ENCODE assay signal across 8 cellular contexts in the genomic region with DNA sequence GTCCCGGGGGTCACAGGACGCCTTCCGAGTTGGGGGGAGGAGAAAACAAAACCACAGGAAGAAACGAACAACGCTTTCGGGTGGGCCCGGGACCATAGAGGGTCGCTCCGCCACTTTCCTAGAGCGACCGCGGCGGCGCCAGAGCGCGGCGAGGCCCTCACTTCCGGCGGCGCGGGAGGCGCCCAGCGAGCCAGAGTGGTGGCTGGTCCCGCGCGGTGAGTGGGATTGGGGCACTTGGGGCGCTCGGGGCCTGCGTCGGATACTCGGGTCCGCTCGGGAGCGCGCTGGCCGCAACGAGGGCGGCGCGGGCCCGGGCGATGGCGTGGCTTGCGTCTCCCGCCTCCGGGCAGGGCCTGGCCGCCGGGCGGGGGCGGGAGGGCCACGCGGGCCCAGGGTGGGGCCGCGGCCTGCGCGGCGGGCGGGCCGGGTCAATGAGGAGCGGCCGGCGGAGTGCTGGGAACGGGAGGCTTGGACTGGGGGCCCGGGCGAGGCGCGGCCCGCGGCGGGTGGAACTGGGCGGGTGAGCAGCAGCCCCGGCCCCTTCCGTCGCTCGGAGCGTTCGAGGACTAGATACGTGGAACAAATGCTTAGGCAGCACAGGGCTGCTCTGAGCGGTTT. TPM values are rescaled to one million over a fixed set of nuclear protein-coding genes. Genes with fewer than 3 reads are reported as not detected.
A peak's percentile ranks its signal among the peaks of the same experiment; 100 is the strongest.
DNase-seq lines count a peak whose midpoint lies in the region; ATAC-seq and TF ChIP-seq lines count a peak whose summit lies in the region.

A gene (plus strand): TSS at position 160 of the 618 bp plus-strand sequence. CDS start 2,446 bp downstream, outside the sequence.

- peak within 1 kb of the TSS; percentile 64 for H3K4me3 ChIP-seq in upper lobe of right lung

- DNase-seq in DMS53 treated with DMSO at 0.1 percent for 48 hours (lab: John Stamatoyannopoulos, UW; ENCODE audit: unreplicated experiment): peak; percentile 12
- DNase-seq in HT-29 (ENCODE audit: low spot score): peak; percentile 66
- peak in 1 of 2 donors; percentile 66 for DNase-seq in activated naive CD4-positive, alpha-beta T cell treated with anti-CD3 and anti-CD28 coated beads, Interleukin-2, amount 50 U/mL, for 72 hours (ENCODE audit: low spot score in 2 of 2)
- DNase-seq in Right ventricle myocardium superior: peak; percentile 83
- DNase-seq in posterior cingulate gyrus: peak in 9 of 10 donors; percentile 57 to 96 (median 71)
- peak; percentile 88 for DNase-seq in upper lobe of right lung

- peak; percentile 69 for ATAC-seq in GM21360 (IDR thresholded peaks at IDR 0.05; ENCODE audit: unreplicated experiment)
- peak; percentile 78 for ATAC-seq in SK-N-SH treated with all-trans-retinoic acid at 6 μM for 48 hours
- ATAC-seq in activated naive CD4-positive, alpha-beta T cell treated with anti-CD3 and anti-CD28 coated beads, Interleukin-2, amount 50 U/mL, for 72 hours: peak; percentile 80 to 83
- peak; percentile 72 for ATAC-seq in Right ventricle myocardium superior (ENCODE audit: poor library complexity)
- peak; percentile 91 for ATAC-seq in upper lobe of right lung

- H3K27me3 ChIP-seq in upper lobe of right lung: no peaks in the 10 kb centered on the region

- peaks cover 51% of the 10 kb centered on the region for H3K4me1 ChIP-seq in upper lobe of right lung

- TF ChIP-seq CTCF in upper lobe of right lung (IDR thresholded peaks at IDR 0.05): peak; percentile 22

- peaks cover 46 to 55% of the 10 kb centered on the region in 2 donors for H3K36me3 Mint-ChIP-seq in activated naive CD4-positive, alpha-beta T cell treated with anti-CD3 and anti-CD28 coated beads, Interleukin-2, amount 50 U/mL, for 72 hours

- intact Hi-C loops in Right ventricle myocardium superior (cut with DNase I): no loop called here
- intact Hi-C loops in posterior cingulate gyrus (cut with DNase I): loop anchor here (10.0 kb wide), 2 partner anchors 234 to 464 kb away; no protein-coding TSS in a partner anchor
- intact Hi-C loops in upper lobe of right lung (cut with DNase I): no loop called here

- H3K27ac ChIP-seq in upper lobe of right lung: peak within 1 kb of the TSS; percentile 95

- H3K9me3 ChIP-seq in upper lobe of right lung: no peaks in the 10 kb centered on the region

- H3K9me3 Mint-ChIP-seq in activated naive CD4-positive, alpha-beta T cell treated with anti-CD3 and anti-CD28 coated beads, Interleukin-2, amount 50 U/mL, for 72 hours: peaks cover 15 to 32% of the 10 kb centered on the region in 2 donors

- peaks cover 21% of the 10 kb centered on the region for H3K36me3 ChIP-seq in upper lobe of right lung

- peak within 1 kb of the TSS; percentile 64 to 74 for H3K27ac Mint-ChIP-seq in activated naive CD4-positive, alpha-beta T cell treated with anti-CD3 and anti-CD28 coated beads, Interleukin-2, amount 50 U/mL, for 72 hours

TF ChIP-seq in SK-N-SH treated with all-trans-retinoic acid at 6 μM for 48 hours, 23 proteins besides CTCF, POLR2A, EP300 and RAD21:
- TF ChIP-seq SNAI2 (CRISPR knock-in tag; IDR thresholded peaks at IDR 0.05): 0 out of 2 replicates have a peak, but pooled peaks have one; percentile 25
- TF ChIP-seq ZNF70 (CRISPR knock-in tag; IDR thresholded peaks at IDR 0.05): 0 out of 2 replicates have a peak, but pooled peaks have one; percentile 18
- TF ChIP-seq, protein P1, sequence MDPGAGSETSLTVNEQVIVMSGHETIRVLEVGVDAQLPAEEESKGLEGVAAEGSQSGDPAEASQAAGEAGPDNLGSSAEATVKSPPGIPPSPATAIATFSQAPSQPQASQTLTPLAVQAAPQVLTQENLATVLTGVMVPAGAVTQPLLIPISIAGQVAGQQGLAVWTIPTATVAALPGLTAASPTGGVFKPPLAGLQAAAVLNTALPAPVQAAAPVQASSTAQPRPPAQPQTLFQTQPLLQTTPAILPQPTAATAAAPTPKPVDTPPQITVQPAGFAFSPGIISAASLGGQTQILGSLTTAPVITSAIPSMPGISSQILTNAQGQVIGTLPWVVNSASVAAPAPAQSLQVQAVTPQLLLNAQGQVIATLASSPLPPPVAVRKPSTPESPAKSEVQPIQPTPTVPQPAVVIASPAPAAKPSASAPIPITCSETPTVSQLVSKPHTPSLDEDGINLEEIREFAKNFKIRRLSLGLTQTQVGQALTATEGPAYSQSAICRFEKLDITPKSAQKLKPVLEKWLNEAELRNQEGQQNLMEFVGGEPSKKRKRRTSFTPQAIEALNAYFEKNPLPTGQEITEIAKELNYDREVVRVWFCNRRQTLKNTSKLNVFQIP (CRISPR knock-in tag; IDR thresholded peaks at IDR 0.05; ENCODE audit: borderline replicate concordance, low read depth): no peak

RNA-seq across cellular contexts. Expression of the gene that starts here (rescaled TPM):
- 8.1 and 11.7 TPM in 2 replicates for total RNA-seq in HT-29 (2014; rRNA removed; shearing (Covaris generic))
- total RNA-seq in activated naive CD4-positive, alpha-beta T cell treated with anti-CD3 and anti-CD28 coated beads, Interleukin-2, amount 50 U/mL, for 72 hours: 10 to 100 TPM in 1 of 2 donors, 1 to 10 TPM in 1; 3.1 to 20.9 TPM
- total RNA-seq in Right ventricle myocardium superior (11.4 TPM), upper lobe of right lung (26.9 TPM)
